In the genomic region with DNA sequence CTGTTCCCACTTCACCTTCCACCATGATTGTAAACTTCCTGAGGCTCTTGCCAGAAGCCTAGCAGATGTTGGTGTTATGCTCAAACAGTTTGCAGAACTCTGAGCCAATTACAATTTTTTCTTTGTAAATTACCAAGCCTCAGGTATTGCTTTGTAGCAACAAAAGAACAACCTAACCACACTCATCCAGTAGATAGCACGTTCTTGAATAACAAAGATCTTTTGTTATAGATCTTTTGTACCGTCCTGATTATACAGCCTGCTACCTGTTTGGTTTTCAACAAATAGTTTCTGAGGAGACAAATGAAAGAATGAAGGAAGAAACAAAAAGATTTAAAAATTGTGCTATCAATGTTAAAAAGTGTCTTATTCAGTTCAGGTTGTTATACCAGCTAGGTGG, we compare ENCODE assay signal across 2 cellular contexts.
TF ChIP-seq lines count a peak whose summit lies in the region.

No MANE protein-coding gene starts in this region.

TF ChIP-seq in GM23338, 12 proteins besides CTCF, POLR2A, EP300 and RAD21 (continues in another document):
- TF ChIP-seq ZNF462 (CRISPR knock-in tag; IDR thresholded peaks at IDR 0.05) (no peak), CREB1 (CRISPR knock-in tag; IDR thresholded peaks at IDR 0.05; ENCODE audit: low read depth) (no peak), NANOG (IDR thresholded peaks at IDR 0.05; ENCODE audit: borderline replicate concordance) (no peak), JUNB (IDR thresholded peaks at IDR 0.05; ENCODE audit: unreplicated experiment) (no peak), EZH2phosphoT487 (IDR thresholded peaks at IDR 0.05; ENCODE audit: unreplicated experiment) (no peak), STAT1 (IDR thresholded peaks at IDR 0.05; ENCODE audit: unreplicated experiment) (no peak), EZH2 (IDR thresholded peaks at IDR 0.05; ENCODE audit: low read depth, unreplicated experiment) (no peak), ZNF114 (CRISPR knock-in tag; IDR thresholded peaks at IDR 0.05) (no peak), POLR2AphosphoS5 (IDR thresholded peaks at IDR 0.05; ENCODE audit: low read depth) (no peak)
- TF ChIP-seq, protein P1, sequence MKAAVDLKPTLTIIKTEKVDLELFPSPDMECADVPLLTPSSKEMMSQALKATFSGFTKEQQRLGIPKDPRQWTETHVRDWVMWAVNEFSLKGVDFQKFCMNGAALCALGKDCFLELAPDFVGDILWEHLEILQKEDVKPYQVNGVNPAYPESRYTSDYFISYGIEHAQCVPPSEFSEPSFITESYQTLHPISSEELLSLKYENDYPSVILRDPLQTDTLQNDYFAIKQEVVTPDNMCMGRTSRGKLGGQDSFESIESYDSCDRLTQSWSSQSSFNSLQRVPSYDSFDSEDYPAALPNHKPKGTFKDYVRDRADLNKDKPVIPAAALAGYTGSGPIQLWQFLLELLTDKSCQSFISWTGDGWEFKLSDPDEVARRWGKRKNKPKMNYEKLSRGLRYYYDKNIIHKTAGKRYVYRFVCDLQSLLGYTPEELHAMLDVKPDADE (IDR thresholded peaks at IDR 0.05): no peak

TF ChIP-seq in WTC11, 78 proteins besides CTCF, POLR2A, EP300 and RAD21 (continued from another document):
- TF ChIP-seq, protein P2, sequence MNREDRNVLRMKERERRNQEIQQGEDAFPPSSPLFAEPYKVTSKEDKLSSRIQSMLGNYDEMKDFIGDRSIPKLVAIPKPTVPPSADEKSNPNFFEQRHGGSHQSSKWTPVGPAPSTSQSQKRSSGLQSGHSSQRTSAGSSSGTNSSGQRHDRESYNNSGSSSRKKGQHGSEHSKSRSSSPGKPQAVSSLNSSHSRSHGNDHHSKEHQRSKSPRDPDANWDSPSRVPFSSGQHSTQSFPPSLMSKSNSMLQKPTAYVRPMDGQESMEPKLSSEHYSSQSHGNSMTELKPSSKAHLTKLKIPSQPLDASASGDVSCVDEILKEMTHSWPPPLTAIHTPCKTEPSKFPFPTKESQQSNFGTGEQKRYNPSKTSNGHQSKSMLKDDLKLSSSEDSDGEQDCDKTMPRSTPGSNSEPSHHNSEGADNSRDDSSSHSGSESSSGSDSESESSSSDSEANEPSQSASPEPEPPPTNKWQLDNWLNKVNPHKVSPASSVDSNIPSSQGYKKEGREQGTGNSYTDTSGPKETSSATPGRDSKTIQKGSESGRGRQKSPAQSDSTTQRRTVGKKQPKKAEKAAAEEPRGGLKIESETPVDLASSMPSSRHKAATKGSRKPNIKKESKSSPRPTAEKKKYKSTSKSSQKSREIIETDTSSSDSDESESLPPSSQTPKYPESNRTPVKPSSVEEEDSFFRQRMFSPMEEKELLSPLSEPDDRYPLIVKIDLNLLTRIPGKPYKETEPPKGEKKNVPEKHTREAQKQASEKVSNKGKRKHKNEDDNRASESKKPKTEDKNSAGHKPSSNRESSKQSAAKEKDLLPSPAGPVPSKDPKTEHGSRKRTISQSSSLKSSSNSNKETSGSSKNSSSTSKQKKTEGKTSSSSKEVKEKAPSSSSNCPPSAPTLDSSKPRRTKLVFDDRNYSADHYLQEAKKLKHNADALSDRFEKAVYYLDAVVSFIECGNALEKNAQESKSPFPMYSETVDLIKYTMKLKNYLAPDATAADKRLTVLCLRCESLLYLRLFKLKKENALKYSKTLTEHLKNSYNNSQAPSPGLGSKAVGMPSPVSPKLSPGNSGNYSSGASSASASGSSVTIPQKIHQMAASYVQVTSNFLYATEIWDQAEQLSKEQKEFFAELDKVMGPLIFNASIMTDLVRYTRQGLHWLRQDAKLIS (CRISPR knock-in tag; IDR thresholded peaks at IDR 0.05; ENCODE audit: borderline replicate concordance): no peak
- no peak for TF ChIP-seq JUN (CRISPR knock-in tag; IDR thresholded peaks at IDR 0.05)
TF ChIP-seq in WTC11: peak in this region for 0.
